Comparison of ENCODE assay signal across 8 cellular contexts in the genomic region with DNA sequence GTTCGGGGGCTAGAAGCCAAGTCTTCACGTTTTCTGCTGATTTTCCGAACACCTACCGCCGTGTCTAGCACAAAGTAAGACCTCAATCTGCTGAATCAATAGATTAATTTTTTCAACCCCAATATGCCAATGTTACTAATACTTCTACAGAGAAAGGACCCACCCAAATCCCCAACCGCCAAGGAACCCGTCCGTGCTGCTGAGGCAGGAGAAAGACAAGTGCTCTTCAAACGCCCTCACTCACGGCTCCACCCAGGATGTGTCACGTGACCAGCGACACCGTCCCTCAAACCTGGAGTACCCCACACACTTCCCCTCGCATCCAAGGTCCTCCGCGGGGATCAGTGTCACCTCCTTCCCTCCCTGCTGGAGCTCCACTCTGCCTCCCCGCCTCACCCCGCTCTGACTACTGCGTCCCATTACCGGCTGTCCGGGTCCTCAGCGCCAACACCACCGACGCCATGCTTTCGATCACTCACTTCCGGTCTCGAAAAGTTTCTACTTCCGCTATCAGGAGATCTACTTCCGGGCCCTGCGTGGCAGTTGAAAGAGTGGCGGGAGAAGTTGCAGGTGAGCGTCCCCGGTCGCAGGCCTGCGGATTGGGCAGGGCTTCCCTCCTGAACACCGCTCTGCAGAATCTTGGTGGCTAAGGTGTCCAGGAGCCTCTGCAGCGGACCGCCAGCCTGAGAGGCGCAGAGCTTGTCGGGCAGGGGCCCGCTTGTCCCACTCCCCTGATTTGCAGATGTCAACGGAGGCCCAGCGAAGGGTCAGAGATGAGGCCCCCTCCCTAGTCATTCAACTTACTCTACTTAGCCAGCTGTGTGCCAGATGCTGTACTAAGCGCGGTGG. TPM values are rescaled to one million over a fixed set of nuclear protein-coding genes. Genes with fewer than 3 reads are reported as not detected.
DNase-seq lines count a peak whose midpoint lies in the region; ATAC-seq and TF ChIP-seq lines count a peak whose summit lies in the region.

A gene with protein sequence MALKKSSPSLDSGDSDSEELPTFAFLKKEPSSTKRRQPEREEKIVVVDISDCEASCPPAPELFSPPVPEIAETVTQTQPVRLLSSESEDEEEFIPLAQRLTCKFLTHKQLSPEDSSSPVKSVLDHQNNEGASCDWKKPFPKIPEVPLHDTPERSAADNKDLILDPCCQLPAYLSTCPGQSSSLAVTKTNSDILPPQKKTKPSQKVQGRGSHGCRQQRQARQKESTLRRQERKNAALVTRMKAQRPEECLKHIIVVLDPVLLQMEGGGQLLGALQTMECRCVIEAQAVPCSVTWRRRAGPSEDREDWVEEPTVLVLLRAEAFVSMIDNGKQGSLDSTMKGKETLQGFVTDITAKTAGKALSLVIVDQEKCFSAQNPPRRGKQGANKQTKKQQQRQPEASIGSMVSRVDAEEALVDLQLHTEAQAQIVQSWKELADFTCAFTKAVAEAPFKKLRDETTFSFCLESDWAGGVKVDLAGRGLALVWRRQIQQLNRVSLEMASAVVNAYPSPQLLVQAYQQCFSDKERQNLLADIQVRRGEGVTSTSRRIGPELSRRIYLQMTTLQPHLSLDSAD (plus strand): TSS at position 522 of the 849 bp plus-strand sequence. CDS start 1,980 bp downstream, outside the sequence.
Gene MRPL27 (minus strand): TSS at position 477 of the 849 bp plus-strand sequence. CDS start 14 bp downstream, at position 463.

- no peaks in the 10 kb centered on the region for H3K27me3 Mint-ChIP-seq in chondrocyte (ENCODE audit: low read depth)

- H3K9me3 Mint-ChIP-seq in chondrocyte (ENCODE audit: low read depth), result no peaks in the 10 kb centered on the region

- peak within 1 kb of the TSS; percentile 100 for H3K4me3 Mint-ChIP-seq in chondrocyte (ENCODE audit: unreplicated experiment)

- DNase-seq in AG09309 (ENCODE audit: low read depth) (peak; percentile 44), NCI-H446 treated with DMSO at 0.1 percent for 48 hours (lab: John Stamatoyannopoulos, UW) (peak; percentile 78), chondrocyte (ENCODE audit: low spot score) (no peak), kidney tubule cell (ENCODE audit: low spot score) (peak; percentile 90)
- peak; percentile 78 for DNase-seq in activated CD4-positive, alpha-beta T cell treated with anti-CD3 and anti-CD28 coated beads for 1 hour
- DNase-seq in stimulated activated CD4-positive, alpha-beta T cell treated with anti-CD3 and anti-CD28 coated beads, Interleukin-1b, Interleukin-23, amount 100 ng/mL, for 24 hours (ENCODE audit: low read depth in 4 of 4, low spot score in 1 of 4), result peak; percentile 60 to 78 (median 72)

- peaks cover 9% of the 10 kb centered on the region for H3K36me3 Mint-ChIP-seq in chondrocyte (ENCODE audit: low read depth)

- TF ChIP-seq CTCF in AG09309 (IDR thresholded peaks at IDR 0.05; ENCODE audit: control insufficient read depth, insufficient read depth, low read depth, low read length, missing control alignments), result no peak
- TF ChIP-seq CTCF in chondrocyte (IDR thresholded peaks at IDR 0.05), result no peak

- H3K4me3 ChIP-seq in AG09309 (ENCODE audit: control insufficient read depth, low read depth, low read length), result peak within 1 kb of the TSS; percentile 92

- peak within 1 kb of the TSS; percentile 100 for H3K27ac Mint-ChIP-seq in chondrocyte (ENCODE audit: unreplicated experiment)

- peaks cover 25% of the 10 kb centered on the region for H3K4me1 Mint-ChIP-seq in chondrocyte (ENCODE audit: low read depth)

- ATAC-seq in GM19025 (IDR thresholded peaks at IDR 0.05; ENCODE audit: low read depth, unreplicated experiment) (peak; percentile 81), HG03342 (IDR thresholded peaks at IDR 0.05; ENCODE audit: unreplicated experiment) (peak; percentile 89)

RNA-seq across cellular contexts. Expression of the first gene that starts in this region (rescaled TPM):
- total RNA-seq in chondrocyte, result 1.9 to 6.8 TPM (median 2.5 TPM) in 3 replicates

RNA-seq across cellular contexts. Expression of gene MRPL27, which starts in this region (rescaled TPM):
- 48.7 to 61.4 TPM (median 49.8 TPM) in 3 replicates for total RNA-seq in chondrocyte
